In the genomic region with DNA sequence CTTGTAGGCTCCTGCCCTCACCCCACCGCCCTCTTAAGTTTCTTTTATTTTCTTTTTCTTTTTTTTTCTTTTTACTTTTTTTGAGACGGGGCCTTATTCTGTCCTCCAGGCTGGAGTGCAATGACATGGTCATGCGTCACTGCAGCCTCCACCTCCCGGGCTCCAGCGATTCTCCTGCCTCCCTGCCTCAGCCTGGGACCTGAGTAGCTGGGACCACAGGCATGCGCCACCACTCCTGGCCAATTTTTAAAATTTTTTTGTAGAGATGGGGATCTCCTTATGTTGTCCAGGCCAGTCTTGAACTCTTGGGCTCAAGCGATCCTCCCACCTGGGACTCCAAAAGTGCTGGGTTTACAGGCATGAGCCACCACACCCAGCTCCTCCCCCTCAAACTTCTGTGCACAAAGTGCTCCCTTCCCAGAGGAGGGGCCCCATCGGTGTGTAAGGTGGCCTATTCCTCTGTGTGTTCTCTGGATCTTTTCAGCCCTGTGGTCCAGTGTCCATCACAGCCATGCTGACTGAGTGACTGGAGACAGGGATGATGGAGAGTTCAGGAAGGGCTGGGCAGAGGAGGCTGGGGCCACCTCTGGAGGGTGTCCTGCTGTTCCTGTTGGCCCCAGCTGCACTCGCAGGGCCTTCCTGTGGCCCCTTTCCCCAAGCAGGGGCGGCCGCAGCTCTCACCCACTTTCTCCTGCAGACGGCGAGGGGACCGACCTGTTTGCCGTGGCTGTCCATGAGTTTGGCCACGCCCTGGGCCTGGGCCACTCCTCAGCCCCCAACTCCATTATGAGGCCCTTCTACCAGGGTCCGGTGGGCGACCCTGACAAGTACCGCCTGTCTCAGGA, we compare ENCODE assay signal across 24 cellular contexts. TPM values are rescaled to one million over a fixed set of nuclear protein-coding genes. Genes with fewer than 3 reads are reported as not detected.
DNase-seq lines count a peak whose midpoint lies in the region; ATAC-seq and TF ChIP-seq lines count a peak whose summit lies in the region.
"Had no signal": no experiment of that assay in that cellular context is flagged by ENCODE, and none has a peak within 500 bp of the region (broad histone marks: within the 10 kb centered on the region; RNA-seq: fewer than 3 reads in every experiment).

No MANE protein-coding gene starts in this region.

- H3K36me3 Mint-ChIP-seq in T-cell, result peaks cover 13% of the 10 kb centered on the region
- H3K36me3 Mint-ChIP-seq in brain, result peaks cover 8% of the 10 kb centered on the region
- peaks cover 15 to 28% of the 10 kb centered on the region in 2 donors for H3K36me3 Mint-ChIP-seq in CD14-positive monocyte
- peaks cover 25% of the 10 kb centered on the region for H3K36me3 Mint-ChIP-seq in endothelial cell (ENCODE audit: low read depth, unreplicated experiment)

- peak overlapping the region in 6 of 8 donors; percentile 15 to 96 (median 82) for H3K27ac ChIP-seq in spleen
- H3K27ac ChIP-seq: upper lobe of right lung, VCaP had no signal

- no peaks in the 10 kb centered on the region for H3K9me3 ChIP-seq in spleen
- H3K9me3 ChIP-seq: Caco-2, left lung, upper lobe of right lung had no signal

- H3K27me3 Mint-ChIP-seq in T-cell (no peaks in the 10 kb centered on the region), brain (peaks cover 9% of the 10 kb centered on the region), CD14-positive monocyte (ENCODE audit: low read depth in 3 of 3) (peaks cover 3 to 6% (median 4%) of the 10 kb centered on the region in 3 donors), endothelial cell (ENCODE audit: unreplicated experiment) (peaks cover 15% of the 10 kb centered on the region)

- H3K4me3 ChIP-seq in spleen, result peak overlapping the region in 1 of 8 donors; percentile 13
- H3K4me3 ChIP-seq: left lung, upper lobe of right lung had no signal

- POLR2A ChIA-PET in T-cell (lab: Charles Lee), result interaction anchor here in 1 of 2 donors (0.6 kb wide), 1 partner anchor 627 kb away, joined by 4 read pairs; no protein-coding TSS in a partner anchor

- WGBS in spleen, 5 donors, result 78 to 92% (median 85%) methylated on average over 17 to 19 of the region's 19 CpGs

- TF ChIP-seq CTCF in brain (conservative IDR thresholded peaks at IDR 0.05) (no peak), spleen (IDR thresholded peaks at IDR 0.05 in 8 of 11, conservative IDR thresholded peaks at IDR 0.05 in 3 of 11) (no peak), CD14-positive monocyte (IDR thresholded peaks at IDR 0.05) (no peak), endothelial cell (IDR thresholded peaks at IDR 0.05; ENCODE audit: unreplicated experiment) (no peak)

- peaks cover 0 to 44% (median 0%) of the 10 kb centered on the region in 6 donors for H3K36me3 ChIP-seq in spleen
- H3K36me3 ChIP-seq: upper lobe of right lung had no signal

- H3K27ac Mint-ChIP-seq in T-cell (peak overlapping the region; percentile 68 to 83), brain (no peak overlapping the region), CD14-positive monocyte (peak overlapping the region in 3 of 7 donors; percentile 13 to 48 (median 42)), endothelial cell (ENCODE audit: unreplicated experiment) (no peak overlapping the region)
- H3K27ac Mint-ChIP-seq: endodermal cell had no signal

- H3K4me1 ChIP-seq in spleen, result peaks cover 21 to 85% (median 56%) of the 10 kb centered on the region in 6 donors

- H3K27me3 ChIP-seq in spleen (replicated peaks in 1 of 7), result no peaks in the 10 kb centered on the region
- H3K27me3 ChIP-seq: left lung, upper lobe of right lung had no signal

- no peaks in the 10 kb centered on the region for H3K9me3 Mint-ChIP-seq in T-cell
- H3K9me3 Mint-ChIP-seq in brain, result no peaks in the 10 kb centered on the region
- no peaks in the 10 kb centered on the region for H3K9me3 Mint-ChIP-seq in CD14-positive monocyte
- no peaks in the 10 kb centered on the region for H3K9me3 Mint-ChIP-seq in endothelial cell (ENCODE audit: unreplicated experiment)
- H3K9me3 Mint-ChIP-seq: endodermal cell had no signal

- ATAC-seq in Right ventricle myocardium superior (ENCODE audit: poor library complexity) (no peak), left cardiac atrium (no peak), T-cell (replicated peaks in 1 of 4) (no peak)
- ATAC-seq: HCT116, left lung, upper lobe of right lung had no signal

- no peak for TF ChIP-seq POLR2A in spleen (IDR thresholded peaks at IDR 0.05)

- H3K4me1 Mint-ChIP-seq in T-cell, result peaks cover 40 to 57% (median 46%) of the 10 kb centered on the region in 3 donors
- peaks cover 14% of the 10 kb centered on the region for H3K4me1 Mint-ChIP-seq in brain
- H3K4me1 Mint-ChIP-seq in CD14-positive monocyte, result peaks cover 61% of the 10 kb centered on the region
- H3K4me1 Mint-ChIP-seq in endothelial cell (ENCODE audit: unreplicated experiment), result peaks cover 20% of the 10 kb centered on the region

- intact Hi-C loops in Right ventricle myocardium superior (cut with DNase I) (loop anchor here (5.0 to 10.0 kb wide), 2 partner anchors 71 to 108 kb away; no protein-coding TSS in a partner anchor), left cardiac atrium (cut with DNase I) (loop anchor here (5.0 to 10.0 kb wide), 2 partner anchors 48 to 111 kb away; no protein-coding TSS in a partner anchor), spleen (cut with DNase I; ENCODE audit: low total_unique reads) (loop anchor here (5.0 to 10.0 kb wide), 2 partner anchors 71 to 108 kb away; no protein-coding TSS in a partner anchor), CD14-positive monocyte (cut with micrococcal nuclease) (loop anchor here in 1 of 2 donors (5.0 kb wide), 1 partner anchor 71 kb away; no protein-coding TSS in a partner anchor)

- H3K4me3 Mint-ChIP-seq in T-cell (peak overlapping the region; percentile 42 to 88 (median 52)), brain (peak overlapping the region in 3 of 5 experiments; percentile 30 to 56 (median 38)), CD14-positive monocyte (no peak overlapping the region), endothelial cell (ENCODE audit: unreplicated experiment) (no peak overlapping the region)
- H3K4me3 Mint-ChIP-seq: endodermal cell had no signal

- CTCF ChIA-PET in T-cell (lab: Charles Lee), result interaction anchor here in 1 of 2 donors (0.8 kb wide), 1 partner anchor 45 kb away, joined by 3 read pairs; no protein-coding TSS in a partner anchor

- DNase-seq in Right ventricle myocardium superior (peak; percentile 36), left cardiac atrium (no peak), T-cell (no peak), spleen (peak; percentile 64), CD14-positive monocyte (ENCODE audit: low spot score) (no peak), endothelial cell (ENCODE audit: low spot score) (no peak), SIG-M5 treated with dmso at 0.1 percent for 504 hours (lab: John Stamatoyannopoulos, UW; ENCODE audit: unreplicated experiment) (no peak)
- DNase-seq: Caco-2; endodermal cell; glutamatergic neuron; Kasumi-1; NCI-H1092; NCI-H2029; NCI-H345; NCI-H82; SIG-M5; small intestine; stimulated activated CD4-positive, alpha-beta T cell treated with anti-CD3 and anti-CD28 coated beads, Interleukin-4, amount 100 ng/mL, for 1 hour; upper lobe of right lung had no signal

RNA-seq across cellular contexts. Expression of a gene that starts 8.9 kb away (rescaled TPM):
- total RNA-seq in Right ventricle myocardium superior (42.6 TPM), left cardiac atrium (10 to 100 TPM; 51.7 to 64.0 TPM), T-cell (1,000 to 10,000 TPM in 2 of 5 donors, 100 to 1,000 TPM in 3; 736 to 1,200 (median 999) TPM), spleen (100 to 1,000 TPM; 171 to 414 (median 309) TPM), endothelial cell (ENCODE audit: unreplicated experiment) (1.7 TPM)
- polyA plus RNA-seq in brain (ENCODE audit: insufficient read depth, low read depth, low replicate concordance) (10.6 TPM), spleen (100 to 1,000 TPM; 256 to 624 (median 277) TPM), CD14-positive monocyte (1 to 10 TPM; 5.6 to 8.0 TPM)

RNA-seq across cellular contexts. Expression of a gene that starts 10.2 kb away (rescaled TPM):
- total RNA-seq in Right ventricle myocardium superior, result 1.3 TPM
- 1 to 10 TPM; 1.5 to 2.3 TPM for total RNA-seq in left cardiac atrium
- total RNA-seq in T-cell, result 1 to 10 TPM; 1.6 to 9.6 (median 4.1) TPM
- 0.34 TPM for polyA plus RNA-seq in brain (ENCODE audit: insufficient read depth, low read depth, low replicate concordance)
- total RNA-seq in spleen, result 100 to 1,000 TPM in 4 of 7 donors, 10 to 100 TPM in 3; 24.3 to 282 (median 113) TPM
- 10 to 100 TPM in 2 of 3 donors, 1 to 10 TPM in 1; 2.7 to 45.0 (median 41.9) TPM for polyA plus RNA-seq in spleen
- 1 to 10 TPM in 1 of 2 donors, under 1 TPM in 1; 0.71 to 2.6 TPM for polyA plus RNA-seq in CD14-positive monocyte
- total RNA-seq in endothelial cell (ENCODE audit: unreplicated experiment), result 5.4 TPM

RNA-seq across cellular contexts. Expression of a gene that starts 19.8 kb away (rescaled TPM):
- not detected for total RNA-seq in Right ventricle myocardium superior
- not detected for total RNA-seq in left cardiac atrium
- under 1 TPM in 3 of 5 donors, not detected in 2; 0.13 to 0.16 (median 0.15) TPM for total RNA-seq in T-cell
- 0.24 TPM for polyA plus RNA-seq in brain (ENCODE audit: insufficient read depth, low read depth, low replicate concordance)
- under 1 TPM in 4 of 7 donors, not detected in 3; 0.30 to 0.77 (median 0.32) TPM for total RNA-seq in spleen
- under 1 TPM; 0.03 to 0.22 (median 0.15) TPM for polyA plus RNA-seq in spleen
- polyA plus RNA-seq in CD14-positive monocyte, result not detected
- total RNA-seq in endothelial cell (ENCODE audit: unreplicated experiment), result 0.13 TPM
- total RNA-seq: Daoy had no signal

RNA-seq across cellular contexts. Expression of a gene that starts 32.7 kb away (rescaled TPM):
- total RNA-seq in Right ventricle myocardium superior, result 11.0 TPM
- 10 to 100 TPM; 11.8 to 18.2 TPM for total RNA-seq in left cardiac atrium
- 10 to 100 TPM; 23.7 to 32.8 (median 31.7) TPM for total RNA-seq in T-cell
- polyA plus RNA-seq in brain (ENCODE audit: insufficient read depth, low read depth, low replicate concordance), result 45.0 TPM
- total RNA-seq in spleen, result 10 to 100 TPM; 19.3 to 30.4 (median 26.3) TPM
- 10 to 100 TPM; 40.7 to 57.2 (median 41.0) TPM for polyA plus RNA-seq in spleen
- polyA plus RNA-seq in CD14-positive monocyte, result 10 to 100 TPM; 42.4 to 57.7 TPM
- total RNA-seq in endothelial cell (ENCODE audit: unreplicated experiment), result 22.9 TPM

RNA-seq across cellular contexts. Expression of a gene that starts 32.8 kb away (rescaled TPM):
- total RNA-seq in Right ventricle myocardium superior (53.5 TPM), left cardiac atrium (10 to 100 TPM; 28.4 to 46.1 TPM), T-cell (10 to 100 TPM; 11.4 to 25.9 (median 22.3) TPM), spleen (10 to 100 TPM; 15.5 to 30.8 (median 21.6) TPM), endothelial cell (ENCODE audit: unreplicated experiment) (28.7 TPM)
- polyA plus RNA-seq in brain (ENCODE audit: insufficient read depth, low read depth, low replicate concordance) (314 TPM), spleen (10 to 100 TPM; 60.5 to 74.5 (median 62.8) TPM), CD14-positive monocyte (10 to 100 TPM; 16.7 to 19.9 TPM)

Comparison
In these comparisons a context has a peak if more than half of its experiments do, and no peak if none do; other contexts are left out.
1. DNase-seq: peak in Right ventricle myocardium superior (single experiment) and spleen (single experiment); none in left cardiac atrium (single experiment), T-cell (0 of 34), CD14-positive monocyte (single experiment), endothelial cell (single experiment) and SIG-M5 treated with dmso at 0.1 percent for 504 hours (single experiment).
2. H3K27ac Mint-ChIP-seq: peak in T-cell (2 of 2); none in brain (0 of 5) and endothelial cell (single experiment).
3. H3K4me3 Mint-ChIP-seq: peak in T-cell (3 of 3) and brain (3 of 5); none in CD14-positive monocyte (0 of 2) and endothelial cell (single experiment).
4. RNA of a gene that starts 8.9 kb away (total RNA-seq): 736 to 1,200 TPM in T-cell, 171 to 414 TPM in spleen, 51.7 to 64.0 TPM in left cardiac atrium and 42.6 TPM in Right ventricle myocardium superior (single experiment); 1.7 TPM in endothelial cell (single experiment); every median in the first group is over 10 times any median in the second.